ENCODE assay signal across 1 cellular context in the genomic region with DNA sequence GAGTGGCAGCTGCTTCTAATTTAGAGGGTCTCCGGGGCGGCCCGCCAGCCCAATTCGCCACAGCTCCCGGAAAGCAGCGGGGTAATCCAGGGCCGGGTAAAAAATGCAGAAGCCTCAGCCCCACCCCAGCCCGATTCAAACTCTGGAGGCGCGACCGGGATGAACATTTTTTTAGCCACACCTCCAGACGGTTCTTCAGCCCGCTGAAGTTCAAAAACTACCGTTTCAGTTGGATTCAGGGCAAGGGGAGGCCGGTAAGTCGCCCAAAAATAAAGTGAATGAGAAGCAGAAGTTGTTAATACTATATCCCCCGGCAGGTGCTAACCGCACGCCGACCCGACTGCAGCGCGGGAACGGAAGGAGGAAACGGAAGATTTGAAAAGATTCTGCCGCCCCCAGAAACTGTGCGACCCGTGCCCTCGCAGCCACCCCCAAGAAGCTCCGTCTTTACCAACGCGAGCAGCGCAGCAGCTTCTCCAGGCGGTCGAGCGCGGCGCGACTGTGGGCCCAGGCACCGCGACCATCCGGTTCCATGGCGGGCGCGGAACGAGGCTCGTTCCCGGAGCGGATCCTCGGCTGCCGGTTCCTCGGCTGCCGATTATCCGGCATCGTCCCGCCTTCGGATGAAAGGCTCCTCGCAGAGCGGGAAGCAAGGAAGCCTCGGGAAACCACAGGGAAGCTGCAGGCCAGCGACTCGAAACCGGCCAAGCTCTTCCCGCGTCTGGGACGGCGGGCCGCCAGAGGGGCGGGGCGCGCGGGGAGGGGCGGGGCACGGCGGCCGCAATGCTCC.
TF ChIP-seq lines count a peak whose summit lies in the region.

A gene (minus strand): TSS at position 723 of the 790 bp plus-strand sequence. CDS start 114 bp downstream, at position 609.

TF ChIP-seq in HEK293, 187 proteins besides CTCF, POLR2A, EP300 and RAD21 (continued from another document and continues in another):
- TF ChIP-seq ZNF114 (tag by site-specific recombination; IDR thresholded peaks at IDR 0.05) (no peak), ZBTB8A (tag by site-specific recombination; IDR thresholded peaks at IDR 0.05) (peak; percentile 58), BCL11B (tag by site-specific recombination; IDR thresholded peaks at IDR 0.05; ENCODE audit: low read depth) (no peak), ZNF596 (tag by site-specific recombination; IDR thresholded peaks at IDR 0.05) (no peak), ZNF621 (tag by site-specific recombination; IDR thresholded peaks at IDR 0.05) (no peak), ZNF133 (tag by site-specific recombination; IDR thresholded peaks at IDR 0.05) (no peak), ZNF341 (tag by site-specific recombination; IDR thresholded peaks at IDR 0.05; ENCODE audit: low read depth) (peak; percentile 73), ZNF132 (tag by site-specific recombination; IDR thresholded peaks at IDR 0.05; ENCODE audit: borderline replicate concordance) (no peak), YY2 (tag by site-specific recombination; IDR thresholded peaks at IDR 0.05) (peak; percentile 38; the same call in 1 of the 2 replicates), ZFP41 (tag by site-specific recombination; IDR thresholded peaks at IDR 0.05; ENCODE audit: borderline replicate concordance) (no peak), KLF10 (tag by site-specific recombination; IDR thresholded peaks at IDR 0.05) (peak; percentile 67; the same call in 1 of the 2 replicates), OSR2 (tag by site-specific recombination; IDR thresholded peaks at IDR 0.05) (no peak), ZNF202 (tag by site-specific recombination; IDR thresholded peaks at IDR 0.05; ENCODE audit: borderline replicate concordance) (no peak), ZNF184 (tag by site-specific recombination; IDR thresholded peaks at IDR 0.05) (no peak), ZBTB1 (tag by site-specific recombination; IDR thresholded peaks at IDR 0.05) (no peak), ZNF701 (tag by site-specific recombination; IDR thresholded peaks at IDR 0.05) (no peak), ZNF600 (tag by site-specific recombination; IDR thresholded peaks at IDR 0.05) (peak; percentile 52; the same call in 1 of the 2 replicates), ZNF521 (tag by site-specific recombination; IDR thresholded peaks at IDR 0.05) (no peak), ZNF623 (tag by site-specific recombination; IDR thresholded peaks at IDR 0.05) (no peak), TCF7L2 (IDR thresholded peaks at IDR 0.05; ENCODE audit: borderline replicate concordance, low read depth, low read length) (no peak), ZNF157 (tag by site-specific recombination; IDR thresholded peaks at IDR 0.05) (no peak), ZBTB21 (tag by site-specific recombination; IDR thresholded peaks at IDR 0.05) (no peak), ZNF670 (tag by site-specific recombination; IDR thresholded peaks at IDR 0.05; ENCODE audit: low read depth) (no peak), ZSCAN30 (tag by site-specific recombination; IDR thresholded peaks at IDR 0.05) (peak; percentile 48; the same call in 1 of the 2 replicates), ZNF549 (tag by site-specific recombination; IDR thresholded peaks at IDR 0.05) (no peak), ZNF174 (tag by site-specific recombination; IDR thresholded peaks at IDR 0.05) (no peak), ZFP3 (tag by site-specific recombination; IDR thresholded peaks at IDR 0.05; ENCODE audit: low read depth) (no peak), KLF7 (tag by site-specific recombination; IDR thresholded peaks at IDR 0.05; ENCODE audit: borderline replicate concordance) (no peak), HOXA7 (CRISPR knock-in tag; IDR thresholded peaks at IDR 0.05; ENCODE audit: borderline replicate concordance) (no peak), ZNF354C (tag by site-specific recombination; IDR thresholded peaks at IDR 0.05; ENCODE audit: borderline replicate concordance, low read depth) (no peak), GLIS2 (tag by site-specific recombination; IDR thresholded peaks at IDR 0.05) (peak; percentile 21; the same call in 1 of the 2 replicates), ZNF146 (tag by site-specific recombination; IDR thresholded peaks at IDR 0.05) (no peak)
- TF ChIP-seq, protein P1, sequence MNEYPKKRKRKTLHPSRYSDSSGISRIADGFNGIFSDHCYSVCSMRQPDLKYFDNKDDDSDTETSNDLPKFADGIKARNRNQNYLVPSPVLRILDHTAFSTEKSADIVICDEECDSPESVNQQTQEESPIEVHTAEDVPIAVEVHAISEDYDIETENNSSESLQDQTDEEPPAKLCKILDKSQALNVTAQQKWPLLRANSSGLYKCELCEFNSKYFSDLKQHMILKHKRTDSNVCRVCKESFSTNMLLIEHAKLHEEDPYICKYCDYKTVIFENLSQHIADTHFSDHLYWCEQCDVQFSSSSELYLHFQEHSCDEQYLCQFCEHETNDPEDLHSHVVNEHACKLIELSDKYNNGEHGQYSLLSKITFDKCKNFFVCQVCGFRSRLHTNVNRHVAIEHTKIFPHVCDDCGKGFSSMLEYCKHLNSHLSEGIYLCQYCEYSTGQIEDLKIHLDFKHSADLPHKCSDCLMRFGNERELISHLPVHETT (tag by site-specific recombination; IDR thresholded peaks at IDR 0.05), result no peak
- TF ChIP-seq, protein P2, sequence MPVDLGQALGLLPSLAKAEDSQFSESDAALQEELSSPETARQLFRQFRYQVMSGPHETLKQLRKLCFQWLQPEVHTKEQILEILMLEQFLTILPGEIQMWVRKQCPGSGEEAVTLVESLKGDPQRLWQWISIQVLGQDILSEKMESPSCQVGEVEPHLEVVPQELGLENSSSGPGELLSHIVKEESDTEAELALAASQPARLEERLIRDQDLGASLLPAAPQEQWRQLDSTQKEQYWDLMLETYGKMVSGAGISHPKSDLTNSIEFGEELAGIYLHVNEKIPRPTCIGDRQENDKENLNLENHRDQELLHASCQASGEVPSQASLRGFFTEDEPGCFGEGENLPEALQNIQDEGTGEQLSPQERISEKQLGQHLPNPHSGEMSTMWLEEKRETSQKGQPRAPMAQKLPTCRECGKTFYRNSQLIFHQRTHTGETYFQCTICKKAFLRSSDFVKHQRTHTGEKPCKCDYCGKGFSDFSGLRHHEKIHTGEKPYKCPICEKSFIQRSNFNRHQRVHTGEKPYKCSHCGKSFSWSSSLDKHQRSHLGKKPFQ (tag by site-specific recombination; IDR thresholded peaks at IDR 0.05), result no peak
- TF ChIP-seq, protein P3, sequence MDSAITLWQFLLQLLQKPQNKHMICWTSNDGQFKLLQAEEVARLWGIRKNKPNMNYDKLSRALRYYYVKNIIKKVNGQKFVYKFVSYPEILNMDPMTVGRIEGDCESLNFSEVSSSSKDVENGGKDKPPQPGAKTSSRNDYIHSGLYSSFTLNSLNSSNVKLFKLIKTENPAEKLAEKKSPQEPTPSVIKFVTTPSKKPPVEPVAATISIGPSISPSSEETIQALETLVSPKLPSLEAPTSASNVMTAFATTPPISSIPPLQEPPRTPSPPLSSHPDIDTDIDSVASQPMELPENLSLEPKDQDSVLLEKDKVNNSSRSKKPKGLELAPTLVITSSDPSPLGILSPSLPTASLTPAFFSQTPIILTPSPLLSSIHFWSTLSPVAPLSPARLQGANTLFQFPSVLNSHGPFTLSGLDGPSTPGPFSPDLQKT (IDR thresholded peaks at IDR 0.05; ENCODE audit: borderline replicate concordance, low read depth, low read length), result no peak
- TF ChIP-seq, protein P4, sequence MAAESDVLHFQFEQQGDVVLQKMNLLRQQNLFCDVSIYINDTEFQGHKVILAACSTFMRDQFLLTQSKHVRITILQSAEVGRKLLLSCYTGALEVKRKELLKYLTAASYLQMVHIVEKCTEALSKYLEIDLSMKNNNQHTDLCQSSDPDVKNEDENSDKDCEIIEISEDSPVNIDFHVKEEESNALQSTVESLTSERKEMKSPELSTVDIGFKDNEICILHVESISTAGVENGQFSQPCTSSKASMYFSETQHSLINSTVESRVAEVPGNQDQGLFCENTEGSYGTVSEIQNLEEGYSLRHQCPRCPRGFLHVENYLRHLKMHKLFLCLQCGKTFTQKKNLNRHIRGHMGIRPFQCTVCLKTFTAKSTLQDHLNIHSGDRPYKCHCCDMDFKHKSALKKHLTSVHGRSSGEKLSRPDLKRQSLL (tag by site-specific recombination; IDR thresholded peaks at IDR 0.05), result no peak
- TF ChIP-seq, protein P5, sequence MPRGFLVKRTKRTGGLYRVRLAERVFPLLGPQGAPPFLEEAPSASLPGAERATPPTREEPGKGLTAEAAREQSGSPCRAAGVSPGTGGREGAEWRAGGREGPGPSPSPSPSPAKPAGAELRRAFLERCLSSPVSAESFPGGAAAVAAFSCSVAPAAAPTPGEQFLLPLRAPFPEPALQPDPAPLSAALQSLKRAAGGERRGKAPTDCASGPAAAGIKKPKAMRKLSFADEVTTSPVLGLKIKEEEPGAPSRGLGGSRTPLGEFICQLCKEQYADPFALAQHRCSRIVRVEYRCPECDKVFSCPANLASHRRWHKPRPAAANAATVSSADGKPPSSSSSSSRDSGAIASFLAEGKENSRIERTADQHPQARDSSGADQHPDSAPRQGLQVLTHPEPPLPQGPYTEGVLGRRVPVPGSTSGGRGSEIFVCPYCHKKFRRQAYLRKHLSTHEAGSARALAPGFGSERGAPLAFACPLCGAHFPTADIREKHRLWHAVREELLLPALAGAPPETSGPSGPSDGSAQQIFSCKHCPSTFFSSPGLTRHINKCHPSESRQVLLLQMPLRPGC (tag by site-specific recombination; IDR thresholded peaks at IDR 0.05), result no peak
- TF ChIP-seq, protein P6, sequence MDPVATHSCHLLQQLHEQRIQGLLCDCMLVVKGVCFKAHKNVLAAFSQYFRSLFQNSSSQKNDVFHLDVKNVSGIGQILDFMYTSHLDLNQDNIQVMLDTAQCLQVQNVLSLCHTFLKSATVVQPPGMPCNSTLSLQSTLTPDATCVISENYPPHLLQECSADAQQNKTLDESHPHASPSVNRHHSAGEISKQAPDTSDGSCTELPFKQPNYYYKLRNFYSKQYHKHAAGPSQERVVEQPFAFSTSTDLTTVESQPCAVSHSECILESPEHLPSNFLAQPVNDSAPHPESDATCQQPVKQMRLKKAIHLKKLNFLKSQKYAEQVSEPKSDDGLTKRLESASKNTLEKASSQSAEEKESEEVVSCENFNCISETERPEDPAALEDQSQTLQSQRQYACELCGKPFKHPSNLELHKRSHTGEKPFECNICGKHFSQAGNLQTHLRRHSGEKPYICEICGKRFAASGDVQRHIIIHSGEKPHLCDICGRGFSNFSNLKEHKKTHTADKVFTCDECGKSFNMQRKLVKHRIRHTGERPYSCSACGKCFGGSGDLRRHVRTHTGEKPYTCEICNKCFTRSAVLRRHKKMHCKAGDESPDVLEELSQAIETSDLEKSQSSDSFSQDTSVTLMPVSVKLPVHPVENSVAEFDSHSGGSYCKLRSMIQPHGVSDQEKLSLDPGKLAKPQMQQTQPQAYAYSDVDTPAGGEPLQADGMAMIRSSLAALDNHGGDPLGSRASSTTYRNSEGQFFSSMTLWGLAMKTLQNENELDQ (tag by site-specific recombination; IDR thresholded peaks at IDR 0.05; ENCODE audit: low read depth), result no peak
- TF ChIP-seq, protein P7, sequence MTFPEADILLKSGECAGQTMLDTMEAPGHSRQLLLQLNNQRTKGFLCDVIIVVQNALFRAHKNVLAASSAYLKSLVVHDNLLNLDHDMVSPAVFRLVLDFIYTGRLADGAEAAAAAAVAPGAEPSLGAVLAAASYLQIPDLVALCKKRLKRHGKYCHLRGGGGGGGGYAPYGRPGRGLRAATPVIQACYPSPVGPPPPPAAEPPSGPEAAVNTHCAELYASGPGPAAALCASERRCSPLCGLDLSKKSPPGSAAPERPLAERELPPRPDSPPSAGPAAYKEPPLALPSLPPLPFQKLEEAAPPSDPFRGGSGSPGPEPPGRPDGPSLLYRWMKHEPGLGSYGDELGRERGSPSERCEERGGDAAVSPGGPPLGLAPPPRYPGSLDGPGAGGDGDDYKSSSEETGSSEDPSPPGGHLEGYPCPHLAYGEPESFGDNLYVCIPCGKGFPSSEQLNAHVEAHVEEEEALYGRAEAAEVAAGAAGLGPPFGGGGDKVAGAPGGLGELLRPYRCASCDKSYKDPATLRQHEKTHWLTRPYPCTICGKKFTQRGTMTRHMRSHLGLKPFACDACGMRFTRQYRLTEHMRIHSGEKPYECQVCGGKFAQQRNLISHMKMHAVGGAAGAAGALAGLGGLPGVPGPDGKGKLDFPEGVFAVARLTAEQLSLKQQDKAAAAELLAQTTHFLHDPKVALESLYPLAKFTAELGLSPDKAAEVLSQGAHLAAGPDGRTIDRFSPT (tag by site-specific recombination; IDR thresholded peaks at IDR 0.05), result peak; percentile 64
- TF ChIP-seq, protein P8, sequence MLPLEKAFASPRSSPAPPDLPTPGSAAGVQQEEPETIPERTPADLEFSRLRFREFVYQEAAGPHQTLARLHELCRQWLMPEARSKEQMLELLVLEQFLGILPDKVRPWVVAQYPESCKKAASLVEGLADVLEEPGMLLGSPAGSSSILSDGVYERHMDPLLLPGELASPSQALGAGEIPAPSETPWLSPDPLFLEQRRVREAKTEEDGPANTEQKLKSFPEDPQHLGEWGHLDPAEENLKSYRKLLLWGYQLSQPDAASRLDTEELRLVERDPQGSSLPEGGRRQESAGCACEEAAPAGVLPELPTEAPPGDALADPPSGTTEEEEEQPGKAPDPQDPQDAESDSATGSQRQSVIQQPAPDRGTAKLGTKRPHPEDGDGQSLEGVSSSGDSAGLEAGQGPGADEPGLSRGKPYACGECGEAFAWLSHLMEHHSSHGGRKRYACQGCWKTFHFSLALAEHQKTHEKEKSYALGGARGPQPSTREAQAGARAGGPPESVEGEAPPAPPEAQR (tag by site-specific recombination; IDR thresholded peaks at IDR 0.05), result no peak
- TF ChIP-seq, protein P9, sequence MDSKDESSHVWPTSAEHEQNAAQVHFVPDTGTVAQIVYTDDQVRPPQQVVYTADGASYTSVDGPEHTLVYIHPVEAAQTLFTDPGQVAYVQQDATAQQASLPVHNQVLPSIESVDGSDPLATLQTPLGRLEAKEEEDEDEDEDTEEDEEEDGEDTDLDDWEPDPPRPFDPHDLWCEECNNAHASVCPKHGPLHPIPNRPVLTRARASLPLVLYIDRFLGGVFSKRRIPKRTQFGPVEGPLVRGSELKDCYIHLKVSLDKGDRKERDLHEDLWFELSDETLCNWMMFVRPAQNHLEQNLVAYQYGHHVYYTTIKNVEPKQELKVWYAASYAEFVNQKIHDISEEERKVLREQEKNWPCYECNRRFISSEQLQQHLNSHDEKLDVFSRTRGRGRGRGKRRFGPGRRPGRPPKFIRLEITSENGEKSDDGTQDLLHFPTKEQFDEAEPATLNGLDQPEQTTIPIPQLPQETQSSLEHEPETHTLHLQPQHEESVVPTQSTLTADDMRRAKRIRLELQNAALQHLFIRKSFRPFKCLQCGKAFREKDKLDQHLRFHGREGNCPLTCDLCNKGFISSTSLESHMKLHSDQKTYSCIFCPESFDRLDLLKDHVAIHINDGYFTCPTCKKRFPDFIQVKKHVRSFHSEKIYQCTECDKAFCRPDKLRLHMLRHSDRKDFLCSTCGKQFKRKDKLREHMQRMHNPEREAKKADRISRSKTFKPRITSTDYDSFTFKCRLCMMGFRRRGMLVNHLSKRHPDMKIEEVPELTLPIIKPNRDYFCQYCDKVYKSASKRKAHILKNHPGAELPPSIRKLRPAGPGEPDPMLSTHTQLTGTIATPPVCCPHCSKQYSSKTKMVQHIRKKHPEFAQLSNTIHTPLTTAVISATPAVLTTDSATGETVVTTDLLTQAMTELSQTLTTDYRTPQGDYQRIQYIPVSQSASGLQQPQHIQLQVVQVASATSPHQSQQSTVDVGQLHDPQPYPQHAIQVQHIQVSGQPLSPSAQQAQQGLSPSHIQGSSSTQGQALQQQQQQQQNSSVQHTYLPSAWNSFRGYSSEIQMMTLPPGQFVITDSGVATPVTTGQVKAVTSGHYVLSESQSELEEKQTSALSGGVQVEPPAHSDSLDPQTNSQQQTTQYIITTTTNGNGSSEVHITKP (tag by site-specific recombination; IDR thresholded peaks at IDR 0.05), result peak; percentile 45; the same call in 1 of the 2 replicates
